ENCODE assay signal across 20 cellular contexts in the genomic region with DNA sequence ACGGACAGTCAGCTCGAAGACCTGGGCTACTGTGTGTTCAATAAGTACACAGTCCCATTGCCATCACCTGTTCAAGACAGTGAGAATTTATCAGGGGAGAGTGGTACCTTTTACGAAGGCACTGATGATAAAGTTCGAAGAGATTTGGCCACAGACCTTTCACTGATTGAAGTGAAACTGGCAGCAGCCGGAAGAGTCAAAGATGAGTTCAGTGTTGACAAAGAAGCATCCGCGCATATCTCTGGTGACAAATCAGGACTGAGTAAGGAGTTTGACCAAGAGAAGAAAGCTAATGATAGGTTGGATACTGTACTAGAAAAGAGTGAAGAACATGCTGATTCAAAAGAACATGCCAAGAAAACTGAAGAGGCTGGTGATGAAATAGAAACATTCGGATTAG.
"Had no signal": no experiment of that assay in that cellular context is flagged by ENCODE, and none has a peak within 500 bp of the region (broad histone marks: within the 10 kb centered on the region; RNA-seq: fewer than 3 reads in every experiment).

No MANE protein-coding gene starts in this region.

- H2AFZ ChIP-seq: hepatocyte had no signal

- H3K36me3 ChIP-seq: neutrophil, spleen had no signal

- H3K4me3 ChIP-seq: coronary artery, hepatocyte, lung, testis had no signal

- ATAC-seq: left colon; left ventricle myocardium superior; sciatic nerve; stimulated activated naive B cell treated with anti-CD40 and anti-IgM and Interleukin-4, amounts not matched to agents 10 μg/mL and 1 μg/mL and 100 μg/mL, for 72 hours; stimulated activated naive CD8-positive, alpha-beta T cell treated with anti-CD3 and anti-CD28 coated beads, Interleukin-15, amount 100 ng/mL, for 72 hours had no signal

- H3K4me2 ChIP-seq: hepatocyte had no signal

- H3K27ac ChIP-seq: coronary artery, hepatocyte, neutrophil, testis had no signal

- H3K9me3 ChIP-seq: neutrophil, spleen, testis had no signal

- H3K27me3 ChIP-seq: hepatocyte, neutrophil, spleen, testis had no signal

- H3K79me2 ChIP-seq: hepatocyte had no signal

- DNase-seq: effector CD8-positive, alpha-beta T cell; foreskin melanocyte; head of caudate nucleus; left colon; left ventricle myocardium superior; mesendoderm; naive B cell; spleen; stimulated activated CD4-positive, alpha-beta T cell treated with anti-CD3 and anti-CD28 coated beads, Interleukin-15, amount 100 ng/mL, for 24 hours; stimulated activated CD4-positive, alpha-beta T cell treated with anti-CD3 and anti-CD28 coated beads, Interleukin-1b, Interleukin-23, amount 100 ng/mL, for 48 hours; stimulated activated CD4-positive, alpha-beta T cell treated with anti-CD3 and anti-CD28 coated beads, Interleukin-4, amount 100 ng/mL, for 24 hours; stimulated activated naive B cell treated with anti-CD40 and anti-IgM and Interleukin-4, amounts not matched to agents 10 μg/mL and 1 μg/mL and 100 μg/mL, for 72 hours; stimulated activated naive CD8-positive, alpha-beta T cell treated with anti-CD3 and anti-CD28 coated beads, Interleukin-15, amount 100 ng/mL, for 72 hours; testis; trophoblast cell had no signal

- H3K4me1 ChIP-seq: spleen, testis had no signal
